Comparison of ENCODE assay signal across 1 cellular context in genomic region chr11:33919645-33920044, GRCh38.
TF ChIP-seq lines count a peak whose summit lies in the region.

No MANE protein-coding gene starts in this region.

TF ChIP-seq in K562, 482 proteins besides CTCF, POLR2A, EP300 and RAD21 (continued from another document):
- TF ChIP-seq, protein P1, sequence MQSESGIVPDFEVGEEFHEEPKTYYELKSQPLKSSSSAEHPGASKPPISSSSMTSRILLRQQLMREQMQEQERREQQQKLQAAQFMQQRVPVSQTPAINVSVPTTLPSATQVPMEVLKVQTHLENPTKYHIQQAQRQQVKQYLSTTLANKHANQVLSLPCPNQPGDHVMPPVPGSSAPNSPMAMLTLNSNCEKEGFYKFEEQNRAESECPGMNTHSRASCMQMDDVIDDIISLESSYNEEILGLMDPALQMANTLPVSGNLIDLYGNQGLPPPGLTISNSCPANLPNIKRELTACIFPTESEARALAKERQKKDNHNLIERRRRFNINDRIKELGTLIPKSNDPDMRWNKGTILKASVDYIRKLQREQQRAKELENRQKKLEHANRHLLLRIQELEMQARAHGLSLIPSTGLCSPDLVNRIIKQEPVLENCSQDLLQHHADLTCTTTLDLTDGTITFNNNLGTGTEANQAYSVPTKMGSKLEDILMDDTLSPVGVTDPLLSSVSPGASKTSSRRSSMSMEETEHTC (IDR thresholded peaks at IDR 0.05): no peak
- TF ChIP-seq, protein P2, sequence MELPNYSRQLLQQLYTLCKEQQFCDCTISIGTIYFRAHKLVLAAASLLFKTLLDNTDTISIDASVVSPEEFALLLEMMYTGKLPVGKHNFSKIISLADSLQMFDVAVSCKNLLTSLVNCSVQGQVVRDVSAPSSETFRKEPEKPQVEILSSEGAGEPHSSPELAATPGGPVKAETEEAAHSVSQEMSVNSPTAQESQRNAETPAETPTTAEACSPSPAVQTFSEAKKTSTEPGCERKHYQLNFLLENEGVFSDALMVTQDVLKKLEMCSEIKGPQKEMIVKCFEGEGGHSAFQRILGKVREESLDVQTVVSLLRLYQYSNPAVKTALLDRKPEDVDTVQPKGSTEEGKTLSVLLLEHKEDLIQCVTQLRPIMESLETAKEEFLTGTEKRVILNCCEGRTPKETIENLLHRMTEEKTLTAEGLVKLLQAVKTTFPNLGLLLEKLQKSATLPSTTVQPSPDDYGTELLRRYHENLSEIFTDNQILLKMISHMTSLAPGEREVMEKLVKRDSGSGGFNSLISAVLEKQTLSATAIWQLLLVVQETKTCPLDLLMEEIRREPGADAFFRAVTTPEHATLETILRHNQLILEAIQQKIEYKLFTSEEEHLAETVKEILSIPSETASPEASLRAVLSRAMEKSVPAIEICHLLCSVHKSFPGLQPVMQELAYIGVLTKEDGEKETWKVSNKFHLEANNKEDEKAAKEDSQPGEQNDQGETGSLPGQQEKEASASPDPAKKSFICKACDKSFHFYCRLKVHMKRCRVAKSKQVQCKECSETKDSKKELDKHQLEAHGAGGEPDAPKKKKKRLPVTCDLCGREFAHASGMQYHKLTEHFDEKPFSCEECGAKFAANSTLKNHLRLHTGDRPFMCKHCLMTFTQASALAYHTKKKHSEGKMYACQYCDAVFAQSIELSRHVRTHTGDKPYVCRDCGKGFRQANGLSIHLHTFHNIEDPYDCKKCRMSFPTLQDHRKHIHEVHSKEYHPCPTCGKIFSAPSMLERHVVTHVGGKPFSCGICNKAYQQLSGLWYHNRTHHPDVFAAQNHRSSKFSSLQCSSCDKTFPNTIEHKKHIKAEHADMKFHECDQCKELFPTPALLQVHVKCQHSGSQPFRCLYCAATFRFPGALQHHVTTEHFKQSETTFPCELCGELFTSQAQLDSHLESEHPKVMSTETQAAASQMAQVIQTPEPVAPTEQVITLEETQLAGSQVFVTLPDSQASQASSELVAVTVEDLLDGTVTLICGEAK (IDR thresholded peaks at IDR 0.05): peak; percentile 57
- TF ChIP-seq, protein P2 (CRISPR knock-in tag; IDR thresholded peaks at IDR 0.05): no peak
- no peak for TF ChIP-seq ZNF384 (IDR thresholded peaks at IDR 0.05; ENCODE audit: low read depth, low read length)
- TF ChIP-seq ZNF324 (CRISPR knock-in tag; IDR thresholded peaks at IDR 0.05): no peak
- peak; percentile 81 for TF ChIP-seq SPI1 (IDR thresholded peaks at IDR 0.05; ENCODE audit: borderline replicate concordance, low read depth, low read length)
- TF ChIP-seq YY1 (IDR thresholded peaks at IDR 0.05; ENCODE audit: borderline replicate concordance in 1 of 3, control insufficient read depth in 1 of 3, extremely low read depth in 1 of 3, insufficient read depth in 3 of 3, insufficient read length in 1 of 3, insufficient replicate concordance in 2 of 3, low read depth in 1 of 3, low read length in 2 of 3): peak in 1 of 3 experiments; percentile 53
